In genomic region chr11:57771365-57771764, GRCh38 we compare ENCODE assay signal across 2 cellular contexts.
TF ChIP-seq lines count a peak whose summit lies in the region.

No MANE protein-coding gene starts in this region.

TF ChIP-seq in HepG2, 621 proteins besides CTCF, POLR2A, EP300 and RAD21:
- no peak for TF ChIP-seq CSRNP1 (CRISPR knock-in tag; IDR thresholded peaks at IDR 0.05)
- TF ChIP-seq ZNF850 (CRISPR knock-in tag; conservative IDR thresholded peaks at IDR 0.05): no peak
- no peak for TF ChIP-seq TRAFD1 (CRISPR knock-in tag; IDR thresholded peaks at IDR 0.05; ENCODE audit: borderline replicate concordance)
- TF ChIP-seq CEBPG (CRISPR knock-in tag; IDR thresholded peaks at IDR 0.05): no peak
- TF ChIP-seq BCLAF1 (IDR thresholded peaks at IDR 0.05): no peak
- no peak for TF ChIP-seq GTF2F1 (IDR thresholded peaks at IDR 0.05; ENCODE audit: low read length)
- no peak for TF ChIP-seq IKZF5 (CRISPR knock-in tag; IDR thresholded peaks at IDR 0.05)
- no peak for TF ChIP-seq NFYB (CRISPR knock-in tag; IDR thresholded peaks at IDR 0.05)
- no peak for TF ChIP-seq HDAC2 (CRISPR knock-in tag; IDR thresholded peaks at IDR 0.05)
- TF ChIP-seq TRIM24 (CRISPR knock-in tag; IDR thresholded peaks at IDR 0.05): no peak
- no peak for TF ChIP-seq GPN1 (CRISPR knock-in tag; IDR thresholded peaks at IDR 0.05; ENCODE audit: borderline replicate concordance)
- no peak for TF ChIP-seq ZNF629 (CRISPR knock-in tag; conservative IDR thresholded peaks at IDR 0.05)
- TF ChIP-seq ZNF276 (CRISPR knock-in tag; IDR thresholded peaks at IDR 0.05; ENCODE audit: low read depth): no peak
- no peak for TF ChIP-seq JUNB (CRISPR knock-in tag; IDR thresholded peaks at IDR 0.05; ENCODE audit: borderline replicate concordance)
- no peak for TF ChIP-seq ZNF367 (CRISPR knock-in tag; IDR thresholded peaks at IDR 0.05; ENCODE audit: borderline replicate concordance)
- TF ChIP-seq PTBP1 (IDR thresholded peaks at IDR 0.05; ENCODE audit: low read depth, low read length, poor library complexity, severe bottlenecking): no peak

TF ChIP-seq in GM23338, 12 proteins besides CTCF, POLR2A, EP300 and RAD21:
- TF ChIP-seq ZNF114 (CRISPR knock-in tag; IDR thresholded peaks at IDR 0.05) (no peak), EZH2phosphoT487 (IDR thresholded peaks at IDR 0.05; ENCODE audit: unreplicated experiment) (no peak)
